ENCODE assay signal across 29 cellular contexts in the genomic region with DNA sequence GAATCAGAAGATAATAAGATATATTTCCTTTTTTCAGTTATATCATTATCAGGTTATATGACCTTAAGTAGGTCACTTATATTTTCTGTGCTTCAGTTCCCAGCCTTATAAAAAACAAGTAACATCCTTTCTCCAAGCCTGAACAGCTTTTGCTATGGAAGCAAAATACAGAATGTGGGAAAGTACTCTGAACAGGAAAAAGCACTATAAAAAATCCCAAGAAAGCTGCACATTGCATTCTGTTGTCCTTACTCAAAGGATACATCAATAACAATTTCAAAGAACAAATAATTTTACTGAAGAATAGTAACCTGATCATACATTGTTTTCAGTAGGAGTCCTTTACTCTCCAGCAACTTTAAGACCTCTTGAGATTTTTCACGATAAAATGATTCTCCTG. TPM values are rescaled to one million over a fixed set of nuclear protein-coding genes. Genes with fewer than 3 reads are reported as not detected.
DNase-seq lines count a peak whose midpoint lies in the region; ATAC-seq and TF ChIP-seq lines count a peak whose summit lies in the region.
"Had no signal": no experiment of that assay in that cellular context is flagged by ENCODE, and none has a peak within 500 bp of the region (broad histone marks: within the 10 kb centered on the region; RNA-seq: fewer than 3 reads in every experiment).

No MANE protein-coding gene starts in this region.

- CTCF ChIA-PET in activated CD8-positive, alpha-beta T cell treated with anti-CD3 and anti-CD28 coated beads for 36 hours (lab: Charles Lee) = no interaction called here
- CTCF ChIA-PET in activated CD8-positive, alpha-beta T cell treated with anti-CD3 and anti-CD28 coated beads, Interleukin-2, amount 10 ng/mL, durations not matched to agents 7 days and 5 days (lab: Charles Lee) = no interaction called here

- no peak overlapping the region for H2AK5ac ChIP-seq in mesendoderm (ENCODE audit: low read length)

- no peak overlapping the region for H3K56ac ChIP-seq in mesendoderm (ENCODE audit: low read length)

- H3K27ac ChIP-seq in CD4-positive, CD25-positive, alpha-beta regulatory T cell (ENCODE audit: insufficient read depth, low read length, poor library complexity, severe bottlenecking) = no peak overlapping the region
- no peak overlapping the region for H3K27ac ChIP-seq in mesendoderm (ENCODE audit: low read depth, low read length)
- H3K27ac ChIP-seq: BLaER1, PC-9, SJSA1 had no signal

- POLR2A ChIA-PET in activated CD8-positive, alpha-beta T cell treated with anti-CD3 and anti-CD28 coated beads for 36 hours (lab: Charles Lee) = no interaction called here
- POLR2A ChIA-PET in activated CD8-positive, alpha-beta T cell treated with anti-CD3 and anti-CD28 coated beads, Interleukin-2, amount 10 ng/mL, durations not matched to agents 7 days and 5 days (lab: Charles Lee) = no interaction called here

- H3K4me3 ChIP-seq in CD4-positive, CD25-positive, alpha-beta regulatory T cell (ENCODE audit: low read depth, low read length) = no peak overlapping the region
- H3K4me3 ChIP-seq in mesendoderm (ENCODE audit: low read length) = no peak overlapping the region
- H3K4me3 ChIP-seq: BLaER1, GM12878, MG63, PC-9, SJSA1 had no signal

- no peak overlapping the region for H3K18ac ChIP-seq in mesendoderm (ENCODE audit: low read length)

- H3K36me3 Mint-ChIP-seq in activated CD8-positive, alpha-beta T cell treated with anti-CD3 and anti-CD28 coated beads for 36 hours (ENCODE audit: low read depth) = peaks cover 33% of the 10 kb centered on the region
- H3K36me3 Mint-ChIP-seq in activated CD8-positive, alpha-beta T cell treated with anti-CD3 and anti-CD28 coated beads, Interleukin-2, amount 10 ng/mL, durations not matched to agents 7 days and 5 days (ENCODE audit: low read depth) = peaks cover 35% of the 10 kb centered on the region
- H3K36me3 Mint-ChIP-seq in CD4-positive, CD25-positive, alpha-beta regulatory T cell = peaks cover 35% of the 10 kb centered on the region
- peaks cover 5% of the 10 kb centered on the region for H3K36me3 Mint-ChIP-seq in T-helper 17 cell (ENCODE audit: low read depth)

- TF ChIP-seq CTCF in activated CD8-positive, alpha-beta T cell treated with anti-CD3 and anti-CD28 coated beads for 36 hours (IDR thresholded peaks at IDR 0.05) = no peak

- peaks cover 5% of the 10 kb centered on the region for H3K4me1 Mint-ChIP-seq in activated CD8-positive, alpha-beta T cell treated with anti-CD3 and anti-CD28 coated beads for 36 hours (ENCODE audit: low read depth)
- H3K4me1 Mint-ChIP-seq in activated CD8-positive, alpha-beta T cell treated with anti-CD3 and anti-CD28 coated beads, Interleukin-2, amount 10 ng/mL, durations not matched to agents 7 days and 5 days (ENCODE audit: low read depth) = no peaks in the 10 kb centered on the region
- H3K4me1 Mint-ChIP-seq in CD4-positive, CD25-positive, alpha-beta regulatory T cell = peaks cover 25 to 28% (median 27%) of the 10 kb centered on the region in 4 donors
- H3K4me1 Mint-ChIP-seq in T-helper 17 cell = peaks cover 17% of the 10 kb centered on the region

- H3K4me2 ChIP-seq in mesendoderm (ENCODE audit: low read length) = no peak overlapping the region
- H3K4me2 ChIP-seq: BLaER1, PC-9 had no signal

- H2BK5ac ChIP-seq in mesendoderm (ENCODE audit: low read length) = no peak overlapping the region

- H4K5ac ChIP-seq in mesendoderm (ENCODE audit: low read length) = no peak overlapping the region

- H4K8ac ChIP-seq in mesendoderm (ENCODE audit: low read depth, low read length) = no peak overlapping the region

- no peak overlapping the region for H3K9ac ChIP-seq in mesendoderm (ENCODE audit: low read length)
- H3K9ac ChIP-seq: BLaER1 had no signal

- no peaks in the 10 kb centered on the region for H3K27me3 ChIP-seq in CD4-positive, CD25-positive, alpha-beta regulatory T cell (ENCODE audit: control insufficient read depth, insufficient read depth, low read length)
- no peaks in the 10 kb centered on the region for H3K27me3 ChIP-seq in mesendoderm (ENCODE audit: insufficient read depth, low read length, poor library complexity)
- H3K27me3 ChIP-seq: BLaER1, MG63, SJSA1 had no signal

- DNase-seq in activated CD8-positive, alpha-beta T cell treated with anti-CD3 and anti-CD28 coated beads for 36 hours = no peak
- no peak for DNase-seq in activated CD8-positive, alpha-beta T cell treated with anti-CD3 and anti-CD28 coated beads, Interleukin-2, amount 10 ng/mL, durations not matched to agents 7 days and 5 days
- no peak for DNase-seq in CD4-positive, CD25-positive, alpha-beta regulatory T cell
- DNase-seq in T-helper 17 cell = no peak
- DNase-seq in lung microvascular endothelial cell (ENCODE audit: low read depth in 2 of 2) = peak; percentile 9 to 14
- no peak for DNase-seq in stimulated activated CD4-positive, alpha-beta T cell treated with anti-CD3 and anti-CD28 coated beads, Interleukin-2, amount 100 ng/mL, for 48 hours
- no peak for DNase-seq in mesendoderm
- no peak for DNase-seq in SHP77 treated with DMSO at 0.1 percent for 48 hours (lab: John Stamatoyannopoulos, UW)
- DNase-seq: CD4-positive, alpha-beta T cell; DMS 273 treated with DMSO at 0.1 percent for 48 hours; DMS79; EL; GDM1; HCEC 1CT; KBM-7; MG63; NCI-H1105 treated with DMSO at 0.1 percent for 48 hours; NCI-H146; NCI-H1930; NCI-H2107; NCI-H446 treated with DMSO at 0.1 percent for 48 hours; NCI-H526; NCI-H82; NK-92 treated with Interleukin-12 subunit alpha and Interleukin-12 subunit beta, amount 100 ng/mL, for 24 hours; PC-9 had no signal

- H3K36me3 ChIP-seq in CD4-positive, CD25-positive, alpha-beta regulatory T cell (ENCODE audit: control insufficient read depth, insufficient read depth, low read length) = peaks cover 28% of the 10 kb centered on the region
- no peaks in the 10 kb centered on the region for H3K36me3 ChIP-seq in mesendoderm (ENCODE audit: control insufficient read depth, insufficient read depth, low read length)

- no peak overlapping the region for H3K4me3 Mint-ChIP-seq in activated CD8-positive, alpha-beta T cell treated with anti-CD3 and anti-CD28 coated beads for 36 hours
- no peak overlapping the region for H3K4me3 Mint-ChIP-seq in activated CD8-positive, alpha-beta T cell treated with anti-CD3 and anti-CD28 coated beads, Interleukin-2, amount 10 ng/mL, durations not matched to agents 7 days and 5 days
- no peak overlapping the region for H3K4me3 Mint-ChIP-seq in CD4-positive, CD25-positive, alpha-beta regulatory T cell
- H3K4me3 Mint-ChIP-seq in T-helper 17 cell = no peak overlapping the region
- H3K4me3 Mint-ChIP-seq: CD4-positive, alpha-beta T cell had no signal

- H3K9me3 ChIP-seq in CD4-positive, CD25-positive, alpha-beta regulatory T cell (ENCODE audit: control insufficient read depth in 2 of 2, low read length in 2 of 2) = no peaks in the 10 kb centered on the region
- H3K9me3 ChIP-seq in T-helper 17 cell (ENCODE audit: control insufficient read depth, low read length, poor library complexity, severe bottlenecking) = no peaks in the 10 kb centered on the region
- H3K9me3 ChIP-seq: BLaER1, MG63, SJSA1 had no signal

- no peak overlapping the region for H3K4ac ChIP-seq in mesendoderm (ENCODE audit: low read depth, low read length)

- H3K9me3 Mint-ChIP-seq in activated CD8-positive, alpha-beta T cell treated with anti-CD3 and anti-CD28 coated beads for 36 hours = no peaks in the 10 kb centered on the region
- no peaks in the 10 kb centered on the region for H3K9me3 Mint-ChIP-seq in activated CD8-positive, alpha-beta T cell treated with anti-CD3 and anti-CD28 coated beads, Interleukin-2, amount 10 ng/mL, durations not matched to agents 7 days and 5 days (ENCODE audit: insufficient read depth)
- H3K9me3 Mint-ChIP-seq in CD4-positive, CD25-positive, alpha-beta regulatory T cell = peaks cover 0 to 1% (median 0%) of the 10 kb centered on the region in 7 donors
- H3K9me3 Mint-ChIP-seq: CD4-positive, alpha-beta T cell had no signal

- no peaks in the 10 kb centered on the region for H3K27me3 Mint-ChIP-seq in activated CD8-positive, alpha-beta T cell treated with anti-CD3 and anti-CD28 coated beads for 36 hours
- H3K27me3 Mint-ChIP-seq in activated CD8-positive, alpha-beta T cell treated with anti-CD3 and anti-CD28 coated beads, Interleukin-2, amount 10 ng/mL, durations not matched to agents 7 days and 5 days (ENCODE audit: low read depth) = no peaks in the 10 kb centered on the region
- no peaks in the 10 kb centered on the region for H3K27me3 Mint-ChIP-seq in CD4-positive, CD25-positive, alpha-beta regulatory T cell
- no peaks in the 10 kb centered on the region for H3K27me3 Mint-ChIP-seq in T-helper 17 cell
- H3K27me3 Mint-ChIP-seq: CD4-positive, alpha-beta T cell had no signal

- no CpG with 5 or more reads among the region's 1 CpG for WGBS in mesendoderm (ENCODE audit: extremely low coverage, insufficient coverage, low lambda C conversion rate)

- no peaks in the 10 kb centered on the region for H3K79me1 ChIP-seq in mesendoderm (ENCODE audit: low read length)

- no peaks in the 10 kb centered on the region for H3K4me1 ChIP-seq in CD4-positive, CD25-positive, alpha-beta regulatory T cell (ENCODE audit: control insufficient read depth, insufficient read depth, low read length, poor library complexity, severe bottlenecking)
- no peaks in the 10 kb centered on the region for H3K4me1 ChIP-seq in mesendoderm (ENCODE audit: control insufficient read depth, low read depth, low read length)
- H3K4me1 ChIP-seq: BLaER1, SJSA1 had no signal

- H3K79me2 ChIP-seq in mesendoderm (ENCODE audit: control insufficient read depth, insufficient read depth, low read length) = no peaks in the 10 kb centered on the region

- no peak overlapping the region for H3K23ac ChIP-seq in mesendoderm (ENCODE audit: low read length)

- H2BK120ac ChIP-seq in mesendoderm (ENCODE audit: low read depth, low read length) = no peak overlapping the region

- no peak overlapping the region for H2BK15ac ChIP-seq in mesendoderm (replicated peaks; ENCODE audit: low read depth)

- intact Hi-C loops in activated CD8-positive, alpha-beta T cell treated with anti-CD3 and anti-CD28 coated beads for 36 hours (cut with micrococcal nuclease) = no loop called here

- peak overlapping the region; percentile 60 for H3K27ac Mint-ChIP-seq in activated CD8-positive, alpha-beta T cell treated with anti-CD3 and anti-CD28 coated beads for 36 hours
- H3K27ac Mint-ChIP-seq in activated CD8-positive, alpha-beta T cell treated with anti-CD3 and anti-CD28 coated beads, Interleukin-2, amount 10 ng/mL, durations not matched to agents 7 days and 5 days = no peak overlapping the region
- H3K27ac Mint-ChIP-seq in CD4-positive, CD25-positive, alpha-beta regulatory T cell = peak overlapping the region; percentile 1 to 52 (median 45)
- H3K27ac Mint-ChIP-seq in T-helper 17 cell = peak overlapping the region; percentile 69

- no peak for ATAC-seq in activated CD8-positive, alpha-beta T cell treated with anti-CD3 and anti-CD28 coated beads for 36 hours
- no peak for ATAC-seq in activated CD8-positive, alpha-beta T cell treated with anti-CD3 and anti-CD28 coated beads, Interleukin-2, amount 10 ng/mL, durations not matched to agents 7 days and 5 days
- ATAC-seq in CD4-positive, CD25-positive, alpha-beta regulatory T cell (ENCODE audit: low read depth in 2 of 2) = no peak
- ATAC-seq in T-helper 17 cell = no peak
- ATAC-seq: GM12878, Right ventricle myocardium inferior had no signal

RNA-seq across cellular contexts. Expression of gene SLC35A1, which starts 56.4 kb away (rescaled TPM):
- 1 to 10 TPM; 7.7 to 7.9 TPM for total RNA-seq in activated CD8-positive, alpha-beta T cell treated with anti-CD3 and anti-CD28 coated beads for 36 hours
- 10 to 100 TPM; 11.8 to 12.6 TPM for total RNA-seq in activated CD8-positive, alpha-beta T cell treated with anti-CD3 and anti-CD28 coated beads, Interleukin-2, amount 10 ng/mL, durations not matched to agents 7 days and 5 days
- total RNA-seq in CD4-positive, CD25-positive, alpha-beta regulatory T cell = 12.0 TPM
- 10 to 100 TPM; 28.2 to 36.1 (median 33.7) TPM for polyA plus RNA-seq in CD4-positive, CD25-positive, alpha-beta regulatory T cell
- total RNA-seq in T-helper 17 cell = 10 to 100 TPM in 1 of 2 donors, 1 to 10 TPM in 1; 9.7 to 10.2 TPM
- 14.4 and 24.0 TPM in 2 replicates for total RNA-seq in lung microvascular endothelial cell
- 3.0 TPM for polyA plus RNA-seq in mesendoderm (2013, experiment 1 of 2)
- polyA plus RNA-seq in mesendoderm (2013, experiment 2 of 2) = 3.3 TPM

Comparison
In these comparisons a context has a peak if more than half of its experiments do, and no peak if none do; other contexts are left out.
1. DNase-seq: peak in lung microvascular endothelial cell (2 of 2); none in activated CD8-positive, alpha-beta T cell treated with anti-CD3 and anti-CD28 coated beads for 36 hours (single experiment), activated CD8-positive, alpha-beta T cell treated with anti-CD3 and anti-CD28 coated beads, Interleukin-2, amount 10 ng/mL, durations not matched to agents 7 days and 5 days (single experiment), CD4-positive, CD25-positive, alpha-beta regulatory T cell (0 of 3), T-helper 17 cell (0 of 3), stimulated activated CD4-positive, alpha-beta T cell treated with anti-CD3 and anti-CD28 coated beads, Interleukin-2, amount 100 ng/mL, for 48 hours (0 of 2), mesendoderm (single experiment) and SHP77 treated with DMSO at 0.1 percent for 48 hours (single experiment).